In the genomic region with DNA sequence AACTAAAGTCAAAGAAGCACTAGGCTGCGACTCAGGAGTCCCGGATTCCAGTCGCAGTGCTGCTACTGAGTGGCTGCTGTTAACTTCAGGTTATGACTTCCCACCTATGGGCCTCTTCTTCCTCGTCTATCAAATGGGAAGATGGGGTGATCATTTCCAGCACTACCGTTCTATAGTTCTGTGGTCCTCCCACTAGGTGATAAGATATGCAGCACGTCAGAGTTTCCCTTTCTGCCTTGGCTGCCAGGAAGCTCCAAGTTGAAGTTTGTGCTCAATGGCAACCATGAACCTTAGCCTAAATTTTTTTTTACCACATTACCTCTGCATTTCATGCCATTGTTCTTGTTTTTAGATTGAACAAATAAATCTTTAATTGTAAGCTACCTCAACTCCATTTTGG, we compare ENCODE assay signal across 24 cellular contexts. TPM values are rescaled to one million over a fixed set of nuclear protein-coding genes. Genes with fewer than 3 reads are reported as not detected.
"Had no signal": no experiment of that assay in that cellular context is flagged by ENCODE, and none has a peak within 500 bp of the region (broad histone marks: within the 10 kb centered on the region; RNA-seq: fewer than 3 reads in every experiment).

No MANE protein-coding gene starts in this region.

- H3K4me3 ChIP-seq: left ventricle myocardium inferior, lung, pancreas, prostate gland, skin epidermis, suprapubic skin, thoracic aorta, tibial artery, upper lobe of right lung had no signal

- H3K4me1 ChIP-seq: left ventricle myocardium inferior, pancreas, prostate gland, suprapubic skin, tibial artery, upper lobe of right lung had no signal

- H3K36me3 ChIP-seq: left ventricle myocardium inferior, pancreas, prostate gland, suprapubic skin, thoracic aorta, tibial artery, upper lobe of right lung had no signal

- H3K27ac ChIP-seq: left ventricle myocardium inferior, pancreas, prostate gland, skin epidermis, suprapubic skin, thoracic aorta, tibial artery, upper lobe of right lung had no signal

- DNase-seq: islet precursor cell; left ventricle myocardium inferior; mesendoderm; naive B cell; natural killer cell; nucleus accumbens; retina; stimulated activated CD4-positive, alpha-beta T cell treated with anti-CD3 and anti-CD28 coated beads, Interleukin-12 subunit alpha, Interleukin-12 subunit beta, amount 100 ng/mL, for 4 hours; stimulated activated CD4-positive, alpha-beta T cell treated with anti-CD3 and anti-CD28 coated beads, Interleukin-15, amount 100 ng/mL, for 24 hours; stimulated activated CD4-positive, alpha-beta T cell treated with anti-CD3 and anti-CD28 coated beads, Interleukin-2, amount 100 ng/mL, for 24 hours; stimulated activated CD4-positive, alpha-beta T cell treated with anti-CD3 and anti-CD28 coated beads, Interleukin-4, amount 100 ng/mL, for 1 hour; stimulated activated naive B cell treated with anti-CD40 and anti-IgM and Interleukin-4, amounts not matched to agents 10 μg/mL and 1 μg/mL and 100 μg/mL, for 72 hours; trophoblast cell had no signal

- H3K27me3 ChIP-seq: pancreas, upper lobe of right lung had no signal

- H3K9me3 ChIP-seq: left ventricle myocardium inferior, pancreas, prostate gland, suprapubic skin, thoracic aorta, tibial artery, upper lobe of right lung had no signal

RNA-seq across cellular contexts. Expression of gene ALX4, which starts 38.7 kb away (rescaled TPM):
- total RNA-seq: kidney epithelial cell, left ventricle myocardium inferior, mononuclear cell, natural killer cell, right cardiac atrium, thoracic aorta, upper lobe of right lung had no signal
